In the genomic region with DNA sequence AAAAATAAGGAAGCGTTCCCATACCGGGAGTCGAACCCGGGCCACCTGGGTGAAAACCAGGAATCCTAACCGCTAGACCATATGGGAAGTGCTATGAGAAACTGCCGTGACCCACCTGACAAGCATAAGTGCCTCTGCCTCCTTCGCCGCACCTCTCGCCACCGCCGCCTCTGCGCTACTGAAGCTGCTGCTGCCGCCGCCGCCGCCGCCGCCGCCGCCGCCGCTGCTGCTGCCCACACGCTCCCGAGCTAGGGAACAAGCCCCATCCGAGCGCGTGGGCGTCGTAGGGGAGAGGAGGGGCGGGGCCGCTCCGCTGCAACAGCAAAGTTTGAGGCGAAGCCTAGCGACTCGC, we compare ENCODE assay signal across 8 cellular contexts. TPM values are rescaled to one million over a fixed set of nuclear protein-coding genes. Genes with fewer than 3 reads are reported as not detected.
DNase-seq lines count a peak whose midpoint lies in the region; ATAC-seq and TF ChIP-seq lines count a peak whose summit lies in the region.

No MANE protein-coding gene starts in this region.

- TF ChIP-seq RAD21 in HCT116 (IDR thresholded peaks at IDR 0.05; ENCODE audit: low read depth): no peak

- H4K20me1 ChIP-seq in HCT116 (ENCODE audit: insufficient read depth): no peaks in the 10 kb centered on the region

- H3K27ac ChIP-seq in HCT116 (ENCODE audit: low read depth, low read length) (peak overlapping the region; percentile 94), adrenal gland (peak overlapping the region; percentile 97 to 99 (median 98)), psoas muscle (peak overlapping the region; percentile 98), uterus (peak overlapping the region; percentile 99 to 100)

- DNase-seq in GDM1 (lab: John Stamatoyannopoulos, UW) (peak; percentile 83), HCT116 (ENCODE audit: low read depth, low spot score) (peak; percentile 47), NB4 (ENCODE audit: low read depth) (peak; percentile 93), T-cell (peak in 32 of 34 experiments; percentile 71 to 87 (median 80)), adrenal gland (peak; percentile 79 to 91 (median 81)), left ventricle myocardium superior (peak; percentile 91), psoas muscle (peak; percentile 86 to 90), uterus (peak; percentile 82 to 83)

- RAD21 ChIA-PET in HCT116 (lab: Charles Lee; ENCODE audit: low non-redundant PET in 1 of 2, low total read pairs in 2 of 2, uncharacterized antibody in 2 of 2, unreplicated experiment in 2 of 2): no interaction called here

- H3K36me3 Mint-ChIP-seq in T-cell: peaks cover 13% of the 10 kb centered on the region

- no TSS peak for BruUV-seq in HCT116 (replicated peaks; lab: Mats Ljungman, UMichigan)

- H2AFZ ChIP-seq in HCT116 (ENCODE audit: low read depth, low read length, poor library complexity, severe bottlenecking): peak overlapping the region; percentile 58

- ATAC-seq in HCT116 (peak; percentile 46), T-cell (replicated peaks in 1 of 4) (peak; percentile 64 to 75 (median 68)), left ventricle myocardium superior (peak; percentile 61), psoas muscle (peak; percentile 56 to 68 (median 62))

- peak overlapping the region; percentile 98 to 100 (median 99) for H3K4me3 Mint-ChIP-seq in T-cell

- H3K4me1 ChIP-seq in HCT116 (ENCODE audit: control insufficient read depth in 1 of 2, insufficient read depth in 2 of 2, low read length in 2 of 2) (peaks cover 44 to 62% of the 10 kb centered on the region in 2 experiments), adrenal gland (replicated peaks in 1 of 2) (peaks cover 56 to 70% of the 10 kb centered on the region in 2 donors), psoas muscle (peaks cover 67% of the 10 kb centered on the region), uterus (peaks cover 0 to 27% of the 10 kb centered on the region in 2 donors)

- intact Hi-C loops in HCT116 (cut with micrococcal nuclease) (loop anchor here (1.0 to 5.0 kb wide), 4 partner anchors 66 to 1047 kb away; a partner anchor contains a TSS), adrenal gland (cut with DNase I) (no loop called here), left ventricle myocardium superior (cut with micrococcal nuclease) (no loop called here), psoas muscle (cut with DNase I) (loop anchor here (5.0 to 10.0 kb wide), 4 partner anchors 72 to 286 kb away; a partner anchor contains a TSS), uterus (cut with DNase I; ENCODE audit: low total_unique reads) (loop anchor here (10.0 kb wide), 1 partner anchor 136 kb away; no protein-coding TSS in a partner anchor)

- peaks cover 0 to 4% of the 10 kb centered on the region in 2 experiments; a peak in 1 of 4 replicates for H3K36me3 ChIP-seq in HCT116 (ENCODE audit: control insufficient read depth in 1 of 2, insufficient read depth in 2 of 2, low read length in 2 of 2)
- peaks cover 0 to 6% of the 10 kb centered on the region in 2 donors for H3K36me3 ChIP-seq in adrenal gland (replicated peaks in 1 of 2)
- H3K36me3 ChIP-seq in psoas muscle (ENCODE audit: insufficient read depth in 1 of 2, low read depth in 1 of 2): peaks cover 0 to 19% of the 10 kb centered on the region in 2 donors
- no peaks in the 10 kb centered on the region for H3K36me3 ChIP-seq in uterus

- peak overlapping the region; percentile 99 to 100 for H3K27ac Mint-ChIP-seq in T-cell

- H3K79me2 ChIP-seq in HCT116 (ENCODE audit: insufficient read depth, low read length): peaks cover 64% of the 10 kb centered on the region

- peaks cover 58 to 75% (median 65%) of the 10 kb centered on the region in 3 donors for H3K4me1 Mint-ChIP-seq in T-cell

- H3K9me2 ChIP-seq in HCT116 (ENCODE audit: insufficient read depth): no peaks in the 10 kb centered on the region

- no peaks in the 10 kb centered on the region for H3K27me3 Mint-ChIP-seq in T-cell

- TF ChIP-seq CTCF in HCT116 (IDR thresholded peaks at IDR 0.05 in 2 of 3, conservative IDR thresholded peaks at IDR 0.05 in 1 of 3; ENCODE audit: borderline replicate concordance in 1 of 3, insufficient read depth in 1 of 3, low read depth in 2 of 3, low read length in 2 of 3): no peak
- TF ChIP-seq CTCF in NB4 (IDR thresholded peaks at IDR 0.05; ENCODE audit: low read depth, low read length): no peak
- no peak for TF ChIP-seq CTCF in adrenal gland (IDR thresholded peaks at IDR 0.05)
- TF ChIP-seq CTCF in psoas muscle (IDR thresholded peaks at IDR 0.05): no peak
- TF ChIP-seq CTCF in uterus (IDR thresholded peaks at IDR 0.05): peak in 1 of 4 experiments; percentile 0

- H3K9me3 Mint-ChIP-seq in T-cell: no peaks in the 10 kb centered on the region

- CTCF ChIA-PET in HCT116 (lab: Charles Lee): no interaction called here
- CTCF ChIA-PET in T-cell (lab: Charles Lee): interaction anchor here in 1 of 2 donors (0.6 to 1.6 kb wide), 7 partner anchors 13 to 870 kb away, joined by 3 to 13 read pairs (median 5); a partner anchor contains a TSS

- peak overlapping the region; percentile 74 for H3K9ac ChIP-seq in HCT116 (ENCODE audit: low read length)

- H3K4me3 ChIP-seq in HCT116 (replicated peaks in 1 of 2; ENCODE audit: low read depth in 1 of 2, low read length in 2 of 2): peak overlapping the region; percentile 69 to 70
- H3K4me3 ChIP-seq in NB4 (ENCODE audit: low read depth, low read length): peak overlapping the region; percentile 90
- peak overlapping the region; percentile 83 to 91 (median 86) for H3K4me3 ChIP-seq in adrenal gland
- peak overlapping the region; percentile 88 for H3K4me3 ChIP-seq in psoas muscle
- H3K4me3 ChIP-seq in uterus: peak overlapping the region; percentile 84 to 98

- H3K27me3 ChIP-seq in HCT116 (ENCODE audit: insufficient read depth, low read length): no peaks in the 10 kb centered on the region
- H3K27me3 ChIP-seq in adrenal gland: no peaks in the 10 kb centered on the region
- no peaks in the 10 kb centered on the region for H3K27me3 ChIP-seq in psoas muscle (ENCODE audit: insufficient read depth in 3 of 3, low read length in 2 of 3)
- H3K27me3 ChIP-seq in uterus: no peaks in the 10 kb centered on the region

- H3K4me2 ChIP-seq in HCT116 (ENCODE audit: low read length): peak overlapping the region; percentile 88

- POLR2A ChIA-PET in HCT116 (lab: Charles Lee): interaction anchor here (0.6 to 0.8 kb wide), 4 partner anchors 114 to 1049 kb away, joined by 3 to 4 read pairs (median 3); no protein-coding TSS in a partner anchor
- POLR2A ChIA-PET in T-cell (lab: Charles Lee): interaction anchor here (0.5 to 1.2 kb wide), 6 partner anchors 41 to 276 kb away, joined by 3 to 6 read pairs (median 4); a partner anchor contains a TSS

- 0 to 1% (median 0%) methylated on average over 6 to 35 of the region's 35 CpGs for WGBS in adrenal gland, 4 donors
- 0 to 1% (median 0%) methylated on average over 27 to 35 of the region's 35 CpGs for WGBS in psoas muscle, 3 donors

- H3K9me3 ChIP-seq in HCT116 (ENCODE audit: control insufficient read depth in 1 of 2, insufficient read depth in 1 of 2, low read depth in 1 of 2, low read length in 2 of 2) (no peaks in the 10 kb centered on the region), adrenal gland (replicated peaks in 1 of 3) (no peaks in the 10 kb centered on the region), psoas muscle (no peaks in the 10 kb centered on the region), uterus (no peaks in the 10 kb centered on the region)

- TF ChIP-seq POLR2A in HCT116 (IDR thresholded peaks at IDR 0.05; ENCODE audit: borderline replicate concordance, extremely low read depth, insufficient read depth, insufficient read length) (no peak), NB4 (IDR thresholded peaks at IDR 0.05; ENCODE audit: extremely low read depth, insufficient read length) (no peak), adrenal gland (IDR thresholded peaks at IDR 0.05) (no peak), uterus (IDR thresholded peaks at IDR 0.05) (no peak)

TF ChIP-seq in HCT116, 20 proteins besides CTCF, POLR2A, EP300 and RAD21:
- TF ChIP-seq, protein P1, sequence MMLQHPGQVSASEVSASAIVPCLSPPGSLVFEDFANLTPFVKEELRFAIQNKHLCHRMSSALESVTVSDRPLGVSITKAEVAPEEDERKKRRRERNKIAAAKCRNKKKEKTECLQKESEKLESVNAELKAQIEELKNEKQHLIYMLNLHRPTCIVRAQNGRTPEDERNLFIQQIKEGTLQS (IDR thresholded peaks at IDR 0.05): no peak
- TF ChIP-seq EGR1 (IDR thresholded peaks at IDR 0.05; ENCODE audit: low read depth) (no peak), CBX3 (IDR thresholded peaks at IDR 0.05; ENCODE audit: low read depth) (no peak)
- TF ChIP-seq, protein P2, sequence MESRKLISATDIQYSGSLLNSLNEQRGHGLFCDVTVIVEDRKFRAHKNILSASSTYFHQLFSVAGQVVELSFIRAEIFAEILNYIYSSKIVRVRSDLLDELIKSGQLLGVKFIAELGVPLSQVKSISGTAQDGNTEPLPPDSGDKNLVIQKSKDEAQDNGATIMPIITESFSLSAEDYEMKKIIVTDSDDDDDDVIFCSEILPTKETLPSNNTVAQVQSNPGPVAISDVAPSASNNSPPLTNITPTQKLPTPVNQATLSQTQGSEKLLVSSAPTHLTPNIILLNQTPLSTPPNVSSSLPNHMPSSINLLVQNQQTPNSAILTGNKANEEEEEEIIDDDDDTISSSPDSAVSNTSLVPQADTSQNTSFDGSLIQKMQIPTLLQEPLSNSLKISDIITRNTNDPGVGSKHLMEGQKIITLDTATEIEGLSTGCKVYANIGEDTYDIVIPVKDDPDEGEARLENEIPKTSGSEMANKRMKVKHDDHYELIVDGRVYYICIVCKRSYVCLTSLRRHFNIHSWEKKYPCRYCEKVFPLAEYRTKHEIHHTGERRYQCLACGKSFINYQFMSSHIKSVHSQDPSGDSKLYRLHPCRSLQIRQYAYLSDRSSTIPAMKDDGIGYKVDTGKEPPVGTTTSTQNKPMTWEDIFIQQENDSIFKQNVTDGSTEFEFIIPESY (IDR thresholded peaks at IDR 0.05; ENCODE audit: extremely low read depth, insufficient replicate concordance, low read length): no peak

RNA-seq across cellular contexts. Expression of a gene that starts 0.6 kb away (rescaled TPM):
- total RNA-seq in HCT116 (2021; ENCODE audit: unreplicated experiment) (14.5 TPM), T-cell (1 to 10 TPM; 4.3 to 7.6 (median 4.8) TPM), adrenal gland (10 to 100 TPM in 5 of 8 donors, 1 to 10 TPM in 3; 8.1 to 19.1 (median 11.5) TPM), left ventricle myocardium superior (20.8 TPM), psoas muscle (10 to 100 TPM; 18.8 to 24.9 (median 21.6) TPM), uterus (10 to 100 TPM in 3 of 4 donors, 1 to 10 TPM in 1; 8.8 to 16.2 (median 14.2) TPM)
- polyA plus RNA-seq in HCT116 (2012): 6.2 and 9.4 TPM in 2 replicates
- polyA plus RNA-seq in adrenal gland (10 to 100 TPM; 21.2 to 28.5 (median 28.0) TPM), psoas muscle (10 to 100 TPM; 18.1 to 37.0 (median 22.2) TPM)

RNA-seq across cellular contexts. Expression of a gene that starts 41.6 kb away (rescaled TPM):
- total RNA-seq in HCT116 (2021; ENCODE audit: unreplicated experiment) (30.0 TPM), T-cell (100 to 1,000 TPM; 133 to 221 (median 146) TPM), adrenal gland (10 to 100 TPM; 27.6 to 64.3 (median 54.1) TPM), left ventricle myocardium superior (33.3 TPM), psoas muscle (10 to 100 TPM; 20.5 to 25.9 (median 22.6) TPM), uterus (10 to 100 TPM; 61.5 to 96.1 (median 74.1) TPM)
- polyA plus RNA-seq in HCT116 (2012): 13.3 and 17.1 TPM in 2 replicates
- polyA plus RNA-seq in adrenal gland (10 to 100 TPM in 2 of 3 donors, 1 to 10 TPM in 1; 6.3 to 36.1 (median 10.4) TPM), psoas muscle (10 to 100 TPM in 2 of 3 donors, 1 to 10 TPM in 1; 7.3 to 28.6 (median 13.0) TPM)

Comparison
In these comparisons a context has a peak if more than half of its experiments do, and no peak if none do; other contexts are left out.
1. Peak in every context shown above with its lines: DNase-seq, ATAC-seq, H3K4me3 ChIP-seq and H3K27ac ChIP-seq.
2. intact Hi-C loops: an anchor here in HCT116 (1.0 to 5.0 kb wide), psoas muscle (5.0 to 10.0 kb wide) and uterus (10.0 kb wide); none called in adrenal gland and left ventricle myocardium superior.